1 cellular context compared by ENCODE assay signal in the genomic region with DNA sequence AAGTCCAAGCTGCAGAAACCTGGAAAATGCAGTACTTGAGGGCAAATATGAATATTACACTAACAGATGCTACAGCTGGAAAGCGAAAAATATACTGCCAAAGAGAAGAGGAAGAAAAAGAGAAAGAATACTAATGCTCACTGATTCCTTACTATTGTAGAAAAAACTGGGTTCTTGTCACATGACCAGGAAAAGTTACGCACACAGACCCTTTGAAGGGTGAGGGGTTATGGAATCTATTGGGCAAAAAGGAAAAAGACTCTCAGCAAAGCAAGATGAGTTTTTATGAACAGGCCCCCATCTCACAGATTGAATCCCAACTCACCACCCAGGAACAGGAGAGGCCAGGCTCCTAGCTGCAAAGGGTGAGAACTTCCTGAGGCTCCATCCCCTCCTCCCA.
TF ChIP-seq lines count a peak whose summit lies in the region.

No MANE protein-coding gene starts in this region.

TF ChIP-seq in HCT116, 20 proteins besides CTCF, POLR2A, EP300 and RAD21 (continued from another document):
- TF ChIP-seq, protein P1, sequence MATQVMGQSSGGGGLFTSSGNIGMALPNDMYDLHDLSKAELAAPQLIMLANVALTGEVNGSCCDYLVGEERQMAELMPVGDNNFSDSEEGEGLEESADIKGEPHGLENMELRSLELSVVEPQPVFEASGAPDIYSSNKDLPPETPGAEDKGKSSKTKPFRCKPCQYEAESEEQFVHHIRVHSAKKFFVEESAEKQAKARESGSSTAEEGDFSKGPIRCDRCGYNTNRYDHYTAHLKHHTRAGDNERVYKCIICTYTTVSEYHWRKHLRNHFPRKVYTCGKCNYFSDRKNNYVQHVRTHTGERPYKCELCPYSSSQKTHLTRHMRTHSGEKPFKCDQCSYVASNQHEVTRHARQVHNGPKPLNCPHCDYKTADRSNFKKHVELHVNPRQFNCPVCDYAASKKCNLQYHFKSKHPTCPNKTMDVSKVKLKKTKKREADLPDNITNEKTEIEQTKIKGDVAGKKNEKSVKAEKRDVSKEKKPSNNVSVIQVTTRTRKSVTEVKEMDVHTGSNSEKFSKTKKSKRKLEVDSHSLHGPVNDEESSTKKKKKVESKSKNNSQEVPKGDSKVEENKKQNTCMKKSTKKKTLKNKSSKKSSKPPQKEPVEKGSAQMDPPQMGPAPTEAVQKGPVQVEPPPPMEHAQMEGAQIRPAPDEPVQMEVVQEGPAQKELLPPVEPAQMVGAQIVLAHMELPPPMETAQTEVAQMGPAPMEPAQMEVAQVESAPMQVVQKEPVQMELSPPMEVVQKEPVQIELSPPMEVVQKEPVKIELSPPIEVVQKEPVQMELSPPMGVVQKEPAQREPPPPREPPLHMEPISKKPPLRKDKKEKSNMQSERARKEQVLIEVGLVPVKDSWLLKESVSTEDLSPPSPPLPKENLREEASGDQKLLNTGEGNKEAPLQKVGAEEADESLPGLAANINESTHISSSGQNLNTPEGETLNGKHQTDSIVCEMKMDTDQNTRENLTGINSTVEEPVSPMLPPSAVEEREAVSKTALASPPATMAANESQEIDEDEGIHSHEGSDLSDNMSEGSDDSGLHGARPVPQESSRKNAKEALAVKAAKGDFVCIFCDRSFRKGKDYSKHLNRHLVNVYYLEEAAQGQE (IDR thresholded peaks at IDR 0.05; ENCODE audit: low read depth) = no peak
- TF ChIP-seq EZH2 (IDR thresholded peaks at IDR 0.05) (no peak), CEBPB (IDR thresholded peaks at IDR 0.05; ENCODE audit: low read depth) (no peak), SP1 (IDR thresholded peaks at IDR 0.05; ENCODE audit: low read depth) (no peak), FOSL1 (IDR thresholded peaks at IDR 0.05; ENCODE audit: low read depth) (no peak), JUND (IDR thresholded peaks at IDR 0.05) (no peak), POLR2AphosphoS5 (IDR thresholded peaks at IDR 0.05; ENCODE audit: low read depth, low read length) (no peak), SRF (IDR thresholded peaks at IDR 0.05; ENCODE audit: low read depth) (no peak)
- TF ChIP-seq, protein P2, sequence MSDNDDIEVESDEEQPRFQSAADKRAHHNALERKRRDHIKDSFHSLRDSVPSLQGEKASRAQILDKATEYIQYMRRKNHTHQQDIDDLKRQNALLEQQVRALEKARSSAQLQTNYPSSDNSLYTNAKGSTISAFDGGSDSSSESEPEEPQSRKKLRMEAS (IDR thresholded peaks at IDR 0.05) = no peak
